22 cellular contexts compared by ENCODE assay signal in the genomic region with DNA sequence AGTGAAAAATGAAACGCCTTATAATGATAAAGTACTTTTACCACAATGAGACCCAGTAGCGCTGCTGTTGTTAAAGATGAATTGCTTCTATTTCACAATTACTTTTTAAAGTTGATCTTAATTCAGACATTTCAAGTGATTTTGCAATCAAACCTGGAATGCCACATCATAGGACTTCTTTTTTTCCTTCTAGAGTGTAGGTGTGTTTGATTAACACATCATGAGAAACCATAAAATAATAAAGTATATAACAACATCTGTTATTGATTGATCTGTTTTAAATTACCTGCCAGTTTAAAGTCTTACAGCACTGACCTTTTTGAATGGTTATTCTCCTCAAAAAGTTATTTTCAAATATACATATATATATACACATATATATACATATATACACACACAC. TPM values are rescaled to one million over a fixed set of nuclear protein-coding genes. Genes with fewer than 3 reads are reported as not detected.
"Had no signal": no experiment of that assay in that cellular context is flagged by ENCODE, and none has a peak within 500 bp of the region (broad histone marks: within the 10 kb centered on the region; RNA-seq: fewer than 3 reads in every experiment).

No MANE protein-coding gene starts in this region.

- H3K4me1 ChIP-seq: gastrocnemius medialis had no signal

- H3K27ac Mint-ChIP-seq: naive thymus-derived CD8-positive, alpha-beta T cell; progenitor cell of endocrine pancreas; stimulated activated naive B cell treated with anti-CD40 and anti-IgM and Interleukin-4, amounts not matched to agents 10 μg/mL and 1 μg/mL and 100 μg/mL, for 72 hours; stimulated activated naive CD8-positive, alpha-beta T cell treated with anti-CD3 and anti-CD28 coated beads, Interleukin-15, amount 100 ng/mL, for 72 hours had no signal

- H3K9me3 ChIP-seq: esophagus muscularis mucosa, gastrocnemius medialis, neutrophil, ovary, thoracic aorta, transverse colon had no signal

- H3K4me1 Mint-ChIP-seq: central memory CD8-positive, alpha-beta T cell; stimulated activated naive CD8-positive, alpha-beta T cell treated with anti-CD3 and anti-CD28 coated beads, Interleukin-15, amount 100 ng/mL, for 72 hours had no signal

- H3K27me3 Mint-ChIP-seq: central memory CD8-positive, alpha-beta T cell; naive thymus-derived CD8-positive, alpha-beta T cell; progenitor cell of endocrine pancreas; stimulated activated naive CD8-positive, alpha-beta T cell treated with anti-CD3 and anti-CD28 coated beads, Interleukin-15, amount 100 ng/mL, for 72 hours had no signal

- H3K9me3 Mint-ChIP-seq: central memory CD8-positive, alpha-beta T cell; stimulated activated naive B cell treated with anti-CD40 and anti-IgM and Interleukin-4, amounts not matched to agents 10 μg/mL and 1 μg/mL and 100 μg/mL, for 72 hours; stimulated activated naive CD8-positive, alpha-beta T cell treated with anti-CD3 and anti-CD28 coated beads, Interleukin-15, amount 100 ng/mL, for 72 hours had no signal

- H3K4me3 ChIP-seq: dorsolateral prefrontal cortex, esophagus muscularis mucosa, gastrocnemius medialis, heart right ventricle, ovary, thoracic aorta, transverse colon had no signal

- H3K27ac ChIP-seq: epithelial cell of prostate, esophagus muscularis mucosa, gastrocnemius medialis, neutrophil, ovary, thoracic aorta had no signal

- H3K36me3 ChIP-seq: gastrocnemius medialis, neutrophil, ovary, thoracic aorta, transverse colon had no signal

- H3K27me3 ChIP-seq: dorsolateral prefrontal cortex, esophagus muscularis mucosa, gastrocnemius medialis, heart right ventricle, neutrophil, ovary, transverse colon had no signal

- H3K36me3 Mint-ChIP-seq: naive thymus-derived CD8-positive, alpha-beta T cell; stimulated activated naive B cell treated with anti-CD40 and anti-IgM and Interleukin-4, amounts not matched to agents 10 μg/mL and 1 μg/mL and 100 μg/mL, for 72 hours had no signal

- ATAC-seq: gastrocnemius medialis; naive thymus-derived CD8-positive, alpha-beta T cell; sciatic nerve; stimulated activated naive B cell treated with anti-CD40 and anti-IgM and Interleukin-4, amounts not matched to agents 10 μg/mL and 1 μg/mL and 100 μg/mL, for 72 hours; stimulated activated naive CD8-positive, alpha-beta T cell treated with anti-CD3 and anti-CD28 coated beads, Interleukin-15, amount 100 ng/mL, for 72 hours had no signal

- H3K4me3 Mint-ChIP-seq: central memory CD8-positive, alpha-beta T cell; naive thymus-derived CD8-positive, alpha-beta T cell; stimulated activated naive B cell treated with anti-CD40 and anti-IgM and Interleukin-4, amounts not matched to agents 10 μg/mL and 1 μg/mL and 100 μg/mL, for 72 hours; stimulated activated naive CD8-positive, alpha-beta T cell treated with anti-CD3 and anti-CD28 coated beads, Interleukin-15, amount 100 ng/mL, for 72 hours had no signal

- DNase-seq: cortex of kidney; dorsolateral prefrontal cortex; effector CD8-positive, alpha-beta T cell; gastrocnemius medialis; heart right ventricle; hypothalamus; islet precursor cell; naive thymus-derived CD8-positive, alpha-beta T cell; ovary; retina; stimulated activated CD4-positive, alpha-beta T cell treated with anti-CD3 and anti-CD28 coated beads, Interleukin-2, amount 100 ng/mL, for 24 hours; stimulated activated CD4-positive, alpha-beta T cell treated with anti-CD3 and anti-CD28 coated beads, Interleukin-4, amount 100 ng/mL, for 4 hours; stimulated activated naive B cell treated with anti-CD40 and anti-IgM and Interleukin-4, amounts not matched to agents 10 μg/mL and 1 μg/mL and 100 μg/mL, for 72 hours; stimulated activated naive CD8-positive, alpha-beta T cell treated with anti-CD3 and anti-CD28 coated beads, Interleukin-15, amount 100 ng/mL, for 72 hours; transverse colon had no signal

RNA-seq across cellular contexts. Expression of a gene that starts 56.6 kb away (rescaled TPM):
- polyA plus RNA-seq: naive thymus-derived CD8-positive, alpha-beta T cell had no signal
